8 cellular contexts compared by ENCODE assay signal in genomic region chr19:51417107-51417806, GRCh38. TPM values are rescaled to one million over a fixed set of nuclear protein-coding genes. Genes with fewer than 3 reads are reported as not detected.
A peak's percentile ranks its signal among the peaks of the same experiment; 100 is the strongest.
DNase-seq lines count a peak whose midpoint lies in the region; ATAC-seq, FAIRE-seq and TF ChIP-seq lines count a peak whose summit lies in the region.

A gene with protein sequence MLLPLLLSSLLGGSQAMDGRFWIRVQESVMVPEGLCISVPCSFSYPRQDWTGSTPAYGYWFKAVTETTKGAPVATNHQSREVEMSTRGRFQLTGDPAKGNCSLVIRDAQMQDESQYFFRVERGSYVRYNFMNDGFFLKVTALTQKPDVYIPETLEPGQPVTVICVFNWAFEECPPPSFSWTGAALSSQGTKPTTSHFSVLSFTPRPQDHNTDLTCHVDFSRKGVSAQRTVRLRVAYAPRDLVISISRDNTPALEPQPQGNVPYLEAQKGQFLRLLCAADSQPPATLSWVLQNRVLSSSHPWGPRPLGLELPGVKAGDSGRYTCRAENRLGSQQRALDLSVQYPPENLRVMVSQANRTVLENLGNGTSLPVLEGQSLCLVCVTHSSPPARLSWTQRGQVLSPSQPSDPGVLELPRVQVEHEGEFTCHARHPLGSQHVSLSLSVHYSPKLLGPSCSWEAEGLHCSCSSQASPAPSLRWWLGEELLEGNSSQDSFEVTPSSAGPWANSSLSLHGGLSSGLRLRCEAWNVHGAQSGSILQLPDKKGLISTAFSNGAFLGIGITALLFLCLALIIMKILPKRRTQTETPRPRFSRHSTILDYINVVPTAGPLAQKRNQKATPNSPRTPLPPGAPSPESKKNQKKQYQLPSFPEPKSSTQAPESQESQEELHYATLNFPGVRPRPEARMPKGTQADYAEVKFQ (minus strand): TSS chr19:51417642. CDS start chr19:51417581, 61 bp downstream.

- no peak for TF ChIP-seq CTCF in GM13977 (IDR thresholded peaks at IDR 0.05; ENCODE audit: extremely low read depth, insufficient read depth, missing control alignments)

- no peak for TF ChIP-seq POLR2A in H54 (IDR thresholded peaks at IDR 0.05; ENCODE audit: low read depth, low read length)

- DNase-seq in GM13977 (ENCODE audit: low spot score), result peak; percentile 86
- peak; percentile 22 for DNase-seq in H54 (ENCODE audit: insufficient read length, low spot score)
- DNase-seq in OCI-M2 (lab: John Stamatoyannopoulos, UW; ENCODE audit: unreplicated experiment), result peak; percentile 60
- peak; percentile 90 for DNase-seq in cardiac septum (ENCODE audit: low spot score)
- no peak for DNase-seq in NCI-H2029 (lab: John Stamatoyannopoulos, UW)
- DNase-seq in NCI-H82 treated with DMSO at 0.1 percent for 48 hours (lab: John Stamatoyannopoulos, UW; ENCODE audit: unreplicated experiment), result no peak
- no peak for DNase-seq in urothelium cell line (ENCODE audit: low spot score)

- intact Hi-C loops in cardiac septum (cut with DNase I), result no loop called here

- FAIRE-seq in H54 (lab: Jason Lieb, UNC) (no peak), urothelium cell line (lab: Jason Lieb, UNC) (no peak)

- ATAC-seq in GM19328 (IDR thresholded peaks at IDR 0.05; ENCODE audit: unreplicated experiment), result no peak

- in situ Hi-C loops in GM13977 (cut with MboI; ENCODE audit: low pct_unique_long_range_greater_than_20kb, low sequenced_read_pairs, unreplicated experiment), result no loop called here

RNA-seq across cellular contexts. Expression of the gene that starts here (rescaled TPM):
- total RNA-seq in cardiac septum, result 0.30 TPM

Comparison
In these comparisons a context has a peak if more than half of its experiments do, and no peak if none do; other contexts are left out.
1. Peak in DNase-seq in cardiac septum; RNA of the gene not detected or under 1 TPM.
2. DNase-seq: peak in GM13977 (single experiment), H54 (single experiment) and OCI-M2 (single experiment); none in NCI-H2029 (single experiment), NCI-H82 treated with DMSO at 0.1 percent for 48 hours (single experiment) and urothelium cell line (single experiment).